21 cellular contexts compared by ENCODE assay signal in the genomic region with DNA sequence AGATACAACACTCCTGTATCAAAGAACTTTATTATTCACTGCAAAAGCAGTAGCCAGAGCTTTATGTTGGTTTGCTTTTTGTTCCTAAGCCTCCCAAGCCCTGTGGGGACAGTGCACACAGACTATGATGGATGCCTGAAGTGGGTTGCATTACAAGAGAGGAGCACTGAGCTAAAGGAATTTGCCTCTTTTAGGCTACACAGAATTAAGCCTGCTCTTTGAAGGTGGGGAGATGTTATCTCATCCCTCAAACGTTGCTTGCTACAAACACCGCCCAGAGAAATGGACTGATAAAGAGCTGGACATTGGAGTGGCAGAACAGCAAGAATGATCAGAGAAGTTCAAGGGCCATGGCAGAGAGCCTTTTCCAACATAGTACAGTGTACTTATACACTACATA. TPM values are rescaled to one million over a fixed set of nuclear protein-coding genes. Genes with fewer than 3 reads are reported as not detected.
"Had no signal": no experiment of that assay in that cellular context is flagged by ENCODE, and none has a peak within 500 bp of the region (broad histone marks: within the 10 kb centered on the region; RNA-seq: fewer than 3 reads in every experiment).

No MANE protein-coding gene starts in this region.

- H3K4me3 Mint-ChIP-seq: effector memory CD8-positive, alpha-beta T cell; T-helper 17 cell had no signal

- H3K36me3 ChIP-seq: gastrocnemius medialis, heart left ventricle, pancreas, sigmoid colon, tibial artery, uterus, WERI-Rb-1 had no signal

- H3K27me3 ChIP-seq: gastrocnemius medialis, heart left ventricle, pancreas, sigmoid colon, tibial artery, uterus had no signal

- H3K27ac Mint-ChIP-seq: activated naive CD8-positive, alpha-beta T cell; effector memory CD8-positive, alpha-beta T cell; naive B cell; T-helper 17 cell had no signal

- H3K9me3 Mint-ChIP-seq: activated T-cell treated with anti-CD3 and anti-CD28 coated beads, Interleukin-2, amount 50 U/mL, for 72 hours; effector memory CD8-positive, alpha-beta T cell; naive B cell had no signal

- H3K27me3 Mint-ChIP-seq: activated naive CD8-positive, alpha-beta T cell; effector memory CD8-positive, alpha-beta T cell; naive B cell; T-helper 17 cell had no signal

- ATAC-seq: activated T-cell treated with anti-CD3 and anti-CD28 coated beads, Interleukin-2, amount 50 U/mL, for 72 hours; effector memory CD8-positive, alpha-beta T cell; gastrocnemius medialis; heart left ventricle; left ventricle myocardium superior; mucosa of descending colon; pancreas; T-helper 17 cell had no signal

- DNase-seq: activated CD4-positive, alpha-beta T cell treated with anti-CD3 and anti-CD28 coated beads for 1 hour; activated CD8-positive, alpha-beta memory T cell treated with anti-CD3 and anti-CD28 coated beads for 24 hours; activated gamma-delta T cell treated with Interleukin-2 at 50 U/mL for 16 hours; activated T-cell treated with anti-CD3 and anti-CD28 coated beads, Interleukin-2, amount 50 U/mL, for 72 hours; effector memory CD8-positive, alpha-beta T cell; gastrocnemius medialis; heart left ventricle; left ventricle myocardium superior; mucosa of descending colon; naive B cell; pancreas; sigmoid colon; stimulated activated CD4-positive, alpha-beta T cell treated with anti-CD3 and anti-CD28 coated beads, Interleukin-12 subunit alpha, Interleukin-12 subunit beta, amount 100 ng/mL, for 4 hours; stimulated activated CD4-positive, alpha-beta T cell treated with anti-CD3 and anti-CD28 coated beads, Interleukin-2, amount 100 ng/mL, for 24 hours; stimulated activated naive CD4-positive, alpha-beta T cell treated with Interleukin-2 at 50 U/mL for 16 hours; T-helper 17 cell; tibial artery; uterus; WERI-Rb-1 had no signal

- H3K4me3 ChIP-seq: gastrocnemius medialis, heart left ventricle, mucosa of descending colon, pancreas, sigmoid colon, tibial artery, uterus had no signal

- H3K9me3 ChIP-seq: gastrocnemius medialis, heart left ventricle, mucosa of descending colon, pancreas, sigmoid colon, tibial artery, uterus had no signal

- H3K4me1 ChIP-seq: uterus had no signal

- H3K36me3 Mint-ChIP-seq: activated naive CD8-positive, alpha-beta T cell; naive B cell had no signal

RNA-seq across cellular contexts. Expression of a gene that starts 33.4 kb away (rescaled TPM):
- total RNA-seq: dermis microvascular lymphatic vessel endothelial cell had no signal
